ENCODE assay signal across 1 cellular context in genomic region chr7:73739387-73739767, GRCh38.
TF ChIP-seq lines count a peak whose summit lies in the region.

No MANE protein-coding gene starts in this region.

TF ChIP-seq in SK-N-SH, 30 proteins besides CTCF, POLR2A, EP300 and RAD21:
- TF ChIP-seq ZBTB33 (IDR thresholded peaks at IDR 0.05; ENCODE audit: borderline replicate concordance, low read depth) (no peak), SIN3A (IDR thresholded peaks at IDR 0.05; ENCODE audit: borderline replicate concordance, low read depth, low read length) (no peak), MEF2A (IDR thresholded peaks at IDR 0.05; ENCODE audit: borderline replicate concordance, low read depth) (no peak), GATA2 (CRISPR knock-in tag; IDR thresholded peaks at IDR 0.05) (no peak), CHD2 (IDR thresholded peaks at IDR 0.05; ENCODE audit: low read length, partially characterized antibody) (no peak), PBX3 (IDR thresholded peaks at IDR 0.05) (no peak)
